ENCODE assay signal across 8 cellular contexts in genomic region chr19:35931874-35932202, GRCh38. TPM values are rescaled to one million over a fixed set of nuclear protein-coding genes. Genes with fewer than 3 reads are reported as not detected.
A peak's percentile ranks its signal among the peaks of the same experiment; 100 is the strongest.
DNase-seq lines count a peak whose midpoint lies in the region; ATAC-seq and TF ChIP-seq lines count a peak whose summit lies in the region.

No MANE protein-coding gene starts in this region.

- H3K36me3 Mint-ChIP-seq in T-helper 17 cell (ENCODE audit: low read depth), result peaks cover 3% of the 10 kb centered on the region

- no peaks in the 10 kb centered on the region for H3K36me3 ChIP-seq in A673 (ENCODE audit: insufficient read depth, low read length, poor library complexity, severe bottlenecking)

- H3K27ac ChIP-seq in A673 (ENCODE audit: low read depth, low read length, poor library complexity, severe bottlenecking) (no peak overlapping the region), layer of hippocampus (ENCODE audit: low read depth, low read length) (peak overlapping the region; percentile 60)

- no TSS peak for BruUV-seq in A673 (replicated peaks; lab: Mats Ljungman, UMichigan)

- no peak for DNase-seq in A673 (ENCODE audit: low spot score)
- DNase-seq in T-helper 17 cell, result no peak
- no peak for DNase-seq in GM13976 (ENCODE audit: low spot score)
- no peak for DNase-seq in germinal center (ENCODE audit: low spot score)
- DNase-seq in GM19238 (ENCODE audit: insufficient read length, low spot score), result no peak

- POLR2A ChIA-PET in A673 (lab: Charles Lee; ENCODE audit: low non-redundant PET), result no interaction called here

- intact Hi-C loops in A673 (cut with micrococcal nuclease; ENCODE audit: unreplicated experiment), result loop anchor here (1.0 to 10.0 kb wide), 4 partner anchors 33 to 239 kb away; partner anchors contain the start of genes IGFLR1, LIN37, PSENEN and U2AF1L4

- in situ Hi-C loops in GM13976 (cut with MboI; ENCODE audit: low sequenced_read_pairs, unreplicated experiment), result loop anchor here (10.0 kb wide), 1 partner anchor 47 kb away; no protein-coding TSS in a partner anchor

- peak; percentile 13 for ATAC-seq in GM21528 (IDR thresholded peaks at IDR 0.05; ENCODE audit: low FRiP score, unreplicated experiment)
- ATAC-seq in T-helper 17 cell, result peak; percentile 2
- no peak for ATAC-seq in HG02642 (IDR thresholded peaks at IDR 0.05; ENCODE audit: poor library complexity, unreplicated experiment)

- TF ChIP-seq CTCF in A673 (conservative IDR thresholded peaks at IDR 0.05; ENCODE audit: low read depth, low read length) (0 out of 2 replicates have a peak, but pooled peaks have one; percentile 16), GM13976 (IDR thresholded peaks at IDR 0.05; ENCODE audit: borderline replicate concordance, control extremely low read depth, extremely low read depth, insufficient read depth, missing control alignments) (no peak)

- H3K27me3 Mint-ChIP-seq in T-helper 17 cell, result no peaks in the 10 kb centered on the region

- H3K4me3 Mint-ChIP-seq in T-helper 17 cell, result peak overlapping the region; percentile 83

- H3K4me3 ChIP-seq in A673 (ENCODE audit: low read depth, low read length, poor library complexity, severe bottlenecking), result no peak overlapping the region

- H3K9me3 ChIP-seq in A673 (ENCODE audit: low read depth, low read length, poor library complexity, severe bottlenecking) (no peaks in the 10 kb centered on the region), T-helper 17 cell (ENCODE audit: control insufficient read depth, low read length, poor library complexity, severe bottlenecking) (no peaks in the 10 kb centered on the region)

- H3K27me3 ChIP-seq in A673 (replicated peaks; ENCODE audit: insufficient read depth, low read depth, low read length, poor library complexity), result no peaks in the 10 kb centered on the region
- H3K27me3 ChIP-seq in layer of hippocampus (ENCODE audit: control insufficient read depth, insufficient read depth, low read length), result no peaks in the 10 kb centered on the region

- H3K27ac Mint-ChIP-seq in T-helper 17 cell, result no peak overlapping the region

- peaks cover 24% of the 10 kb centered on the region for H3K4me1 Mint-ChIP-seq in T-helper 17 cell

- peaks cover 7% of the 10 kb centered on the region for H3K4me1 ChIP-seq in A673 (ENCODE audit: insufficient read depth, low read length, poor library complexity, severe bottlenecking)

- CTCF ChIA-PET in A673 (lab: Charles Lee), result interaction anchor here (1.2 kb wide), 1 partner anchor 52 kb away, joined by 8 read pairs; no protein-coding TSS in a partner anchor

RNA-seq across cellular contexts. Expression of gene LRFN3, which starts 4.3 kb away (rescaled TPM):
- 14.6 and 15.5 TPM in 2 replicates for total RNA-seq in A673 (2021)
- 1 to 10 TPM; 6.8 to 8.7 TPM for total RNA-seq in T-helper 17 cell

RNA-seq across cellular contexts. Expression of gene TYROBP, which starts 23.7 kb away (rescaled TPM):
- total RNA-seq in A673 (2021), result not detected in 2 replicates
- 10 to 100 TPM in 1 of 2 donors, 1 to 10 TPM in 1; 5.9 to 16.7 TPM for total RNA-seq in T-helper 17 cell

RNA-seq across cellular contexts. Expression of gene HCST, which starts 29.5 kb away (rescaled TPM):
- total RNA-seq in A673 (2021) (4.2 and 4.5 TPM in 2 replicates), T-helper 17 cell (10 to 100 TPM; 63.0 to 73.7 TPM)

RNA-seq across cellular contexts. Expression of gene NFKBID, which starts 31.5 kb away (rescaled TPM):
- 14.9 and 18.0 TPM in 2 replicates for total RNA-seq in A673 (2021)
- 100 to 1,000 TPM; 128 to 140 TPM for total RNA-seq in T-helper 17 cell

Comparison
In these comparisons a context has a peak if more than half of its experiments do, and no peak if none do; other contexts are left out.
1. RNA of gene HCST, which starts 29.5 kb away (total RNA-seq): 63.0 to 73.7 TPM in T-helper 17 cell; 4.2 to 4.5 TPM in A673; every median in the first group is over 10 times any median in the second.